In the genomic region with DNA sequence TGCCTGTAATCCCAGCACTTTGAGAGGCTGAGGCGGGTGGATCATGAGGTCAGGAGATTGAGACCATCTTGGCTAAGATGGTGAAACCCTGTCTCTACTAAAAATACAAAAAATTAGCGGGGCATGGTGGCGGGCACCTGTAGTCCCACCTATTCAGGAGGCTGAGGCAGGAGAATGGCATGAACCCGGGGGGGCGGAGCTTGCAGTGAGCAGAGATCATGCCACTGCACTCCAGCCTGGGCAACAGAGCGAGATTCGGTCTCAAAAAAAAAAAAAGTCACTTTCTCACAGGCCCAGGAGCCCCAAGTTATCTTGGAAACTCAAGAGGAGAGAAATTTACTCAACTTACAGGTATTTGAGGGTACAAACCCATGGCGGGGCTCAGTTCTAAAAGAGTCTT, we compare ENCODE assay signal across 2 cellular contexts. TPM values are rescaled to one million over a fixed set of nuclear protein-coding genes. Genes with fewer than 3 reads are reported as not detected.
"Had no signal": no experiment of that assay in that cellular context is flagged by ENCODE, and none has a peak within 500 bp of the region (broad histone marks: within the 10 kb centered on the region; RNA-seq: fewer than 3 reads in every experiment).

No MANE protein-coding gene starts in this region.

RNA-seq across cellular contexts. Expression of a gene that starts 25.7 kb away (rescaled TPM):
- total RNA-seq: endothelial cell of umbilical vein, myocyte had no signal
- polyA plus RNA-seq: endothelial cell of umbilical vein had no signal
